In the genomic region with DNA sequence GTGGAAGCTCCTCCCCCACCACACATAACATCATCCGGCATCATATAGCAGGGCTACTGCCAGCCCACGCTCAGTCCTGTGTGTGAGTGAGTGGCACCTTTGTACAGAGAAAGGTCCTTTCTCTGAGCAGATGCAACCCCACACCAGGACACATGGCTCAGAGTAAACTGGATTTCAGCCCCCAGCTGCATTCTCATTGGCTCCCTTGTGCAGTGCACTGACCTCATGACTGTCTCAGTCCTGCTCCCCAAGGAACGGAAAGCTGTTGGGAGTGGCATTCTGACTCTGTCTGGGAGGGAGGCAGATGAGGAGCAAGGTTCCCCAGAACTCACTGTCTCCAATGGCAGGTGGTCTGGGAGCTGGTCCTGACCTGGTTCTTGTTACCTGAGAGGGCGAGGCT, we compare ENCODE assay signal across 18 cellular contexts.
"Had no signal": no experiment of that assay in that cellular context is flagged by ENCODE, and none has a peak within 500 bp of the region (broad histone marks: within the 10 kb centered on the region; RNA-seq: fewer than 3 reads in every experiment).

No MANE protein-coding gene starts in this region.

- H3K27me3 ChIP-seq: cardiac muscle cell, esophagus muscularis mucosa, pancreas, sigmoid colon, spleen had no signal

- H3K36me3 ChIP-seq: pancreas, sigmoid colon had no signal

- H3K27ac Mint-ChIP-seq: activated B cell treated with CpG ODN at 0.5 μM for 24 hours; activated CD4-positive, alpha-beta memory T cell treated with anti-CD3 and anti-CD28 coated beads, Interleukin-2, amount 10 ng/mL, durations not matched to agents 7 days and 5 days; activated CD8-positive, alpha-beta memory T cell treated with anti-CD3 and anti-CD28 coated beads, Interleukin-2, amount 10 ng/mL, durations not matched to agents 7 days and 5 days; activated naive CD8-positive, alpha-beta T cell treated with anti-CD3 and anti-CD28 coated beads for 36 hours; dendritic cell treated with granulocyte-macrophage colony-stimulating factor and Interleukin-4, amounts not matched to agents 40 ng/mL and 50 ng/mL, for 4 days; naive thymus-derived CD4-positive, alpha-beta T cell had no signal

- H3K4me1 ChIP-seq: esophagus muscularis mucosa, pancreas, sigmoid colon, spleen had no signal

- H3K27me3 Mint-ChIP-seq: activated B cell treated with CpG ODN at 0.5 μM for 24 hours; activated CD4-positive, alpha-beta memory T cell treated with anti-CD3 and anti-CD28 coated beads, Interleukin-2, amount 10 ng/mL, durations not matched to agents 7 days and 5 days; activated CD8-positive, alpha-beta memory T cell treated with anti-CD3 and anti-CD28 coated beads, Interleukin-2, amount 10 ng/mL, durations not matched to agents 7 days and 5 days; activated naive CD8-positive, alpha-beta T cell treated with anti-CD3 and anti-CD28 coated beads for 36 hours; dendritic cell treated with granulocyte-macrophage colony-stimulating factor and Interleukin-4, amounts not matched to agents 40 ng/mL and 50 ng/mL, for 4 days; naive thymus-derived CD4-positive, alpha-beta T cell; stimulated activated naive B cell treated with anti-CD40 and anti-IgM and Interleukin-4, amounts not matched to agents 10 μg/mL and 1 μg/mL and 100 μg/mL, for 72 hours had no signal

- ATAC-seq: activated CD8-positive, alpha-beta memory T cell treated with anti-CD3 and anti-CD28 coated beads, Interleukin-2, amount 10 ng/mL, durations not matched to agents 7 days and 5 days; naive thymus-derived CD4-positive, alpha-beta T cell; pancreas had no signal

- H3K27ac ChIP-seq: cardiac muscle cell, esophagus muscularis mucosa, pancreas, sigmoid colon, spleen had no signal

- H3K4me3 ChIP-seq: cardiac muscle cell, esophagus muscularis mucosa, pancreas, sigmoid colon, spleen had no signal

- H3K4me1 Mint-ChIP-seq: activated B cell treated with CpG ODN at 0.5 μM for 24 hours; activated CD4-positive, alpha-beta memory T cell treated with anti-CD3 and anti-CD28 coated beads, Interleukin-2, amount 10 ng/mL, durations not matched to agents 7 days and 5 days; activated CD8-positive, alpha-beta memory T cell treated with anti-CD3 and anti-CD28 coated beads, Interleukin-2, amount 10 ng/mL, durations not matched to agents 7 days and 5 days; activated naive CD8-positive, alpha-beta T cell treated with anti-CD3 and anti-CD28 coated beads for 36 hours; naive thymus-derived CD4-positive, alpha-beta T cell had no signal

- H3K9me3 Mint-ChIP-seq: dendritic cell treated with granulocyte-macrophage colony-stimulating factor and Interleukin-4, amounts not matched to agents 40 ng/mL and 50 ng/mL, for 4 days had no signal

- DNase-seq: activated B cell treated with CpG ODN at 0.5 μM for 24 hours; activated CD4-positive, alpha-beta memory T cell treated with anti-CD3 and anti-CD28 coated beads, Interleukin-2, amount 10 ng/mL, durations not matched to agents 7 days and 5 days; activated CD4-positive, alpha-beta T cell treated with anti-CD3 and anti-CD28 coated beads for 4 hours; activated CD8-positive, alpha-beta memory T cell treated with anti-CD3 and anti-CD28 coated beads, Interleukin-2, amount 10 ng/mL, durations not matched to agents 7 days and 5 days; activated naive CD4-positive, alpha-beta T cell; activated naive CD8-positive, alpha-beta T cell treated with anti-CD3 and anti-CD28 coated beads for 36 hours; amniotic stem cell; effector CD8-positive, alpha-beta T cell; mesendoderm; naive thymus-derived CD4-positive, alpha-beta T cell; pancreas; sigmoid colon; spleen; stimulated activated CD4-positive, alpha-beta T cell treated with anti-CD3 and anti-CD28 coated beads, Interleukin-4, amount 100 ng/mL, for 4 hours; stimulated activated naive B cell treated with anti-CD40 and anti-IgM and Interleukin-4, amounts not matched to agents 10 μg/mL and 1 μg/mL and 100 μg/mL, for 72 hours had no signal

- H3K4me3 Mint-ChIP-seq: activated B cell treated with CpG ODN at 0.5 μM for 24 hours; activated CD4-positive, alpha-beta memory T cell treated with anti-CD3 and anti-CD28 coated beads, Interleukin-2, amount 10 ng/mL, durations not matched to agents 7 days and 5 days; activated CD8-positive, alpha-beta memory T cell treated with anti-CD3 and anti-CD28 coated beads, Interleukin-2, amount 10 ng/mL, durations not matched to agents 7 days and 5 days; activated naive CD8-positive, alpha-beta T cell treated with anti-CD3 and anti-CD28 coated beads for 36 hours; dendritic cell treated with granulocyte-macrophage colony-stimulating factor and Interleukin-4, amounts not matched to agents 40 ng/mL and 50 ng/mL, for 4 days; naive thymus-derived CD4-positive, alpha-beta T cell; stimulated activated naive B cell treated with anti-CD40 and anti-IgM and Interleukin-4, amounts not matched to agents 10 μg/mL and 1 μg/mL and 100 μg/mL, for 72 hours had no signal
